ENCODE assay signal across 8 cellular contexts in genomic region chr10:59709472-59710125, GRCh38. TPM values are rescaled to one million over a fixed set of nuclear protein-coding genes. Genes with fewer than 3 reads are reported as not detected.
A peak's percentile ranks its signal among the peaks of the same experiment; 100 is the strongest.
DNase-seq lines count a peak whose midpoint lies in the region; ATAC-seq and TF ChIP-seq lines count a peak whose summit lies in the region.

SLC16A9 (minus strand) TSS chr10:59709850; CDS start chr10:59684291, 25,559 bp downstream.

- no peak within 1 kb of the TSS for H3K27ac Mint-ChIP-seq in Caco-2 (ENCODE audit: unreplicated experiment)

- TF ChIP-seq CTCF in Caco-2 (IDR thresholded peaks at IDR 0.05; ENCODE audit: insufficient read depth in 1 of 2, low read depth in 1 of 2, low read length in 1 of 2, severe bottlenecking in 1 of 2, unreplicated experiment in 1 of 2), result peak; percentile 64 to 65

- no peak within 1 kb of the TSS for H3K27ac ChIP-seq in right cardiac atrium (ENCODE audit: low read length)
- no peak within 1 kb of the TSS for H3K27ac ChIP-seq in rectal smooth muscle tissue (ENCODE audit: low read depth, low read length)

- no peaks in the 10 kb centered on the region for H3K4me1 Mint-ChIP-seq in Caco-2 (ENCODE audit: low read depth, unreplicated experiment)

- under 1% methylated on average over 66 of the region's 66 CpGs for WGBS in right cardiac atrium

- H3K9ac ChIP-seq in adipocyte (ENCODE audit: low read length), result peak within 1 kb of the TSS; percentile 67
- no peak within 1 kb of the TSS for H3K9ac ChIP-seq in rectal smooth muscle tissue (ENCODE audit: low read length)

- H3K9me3 ChIP-seq in Caco-2 (no peaks in the 10 kb centered on the region), adipocyte (ENCODE audit: control insufficient read depth, low read length) (no peaks in the 10 kb centered on the region), right cardiac atrium (ENCODE audit: control insufficient read depth, low read length) (no peaks in the 10 kb centered on the region)

- intact Hi-C loops in Caco-2 (cut with micrococcal nuclease; ENCODE audit: unreplicated experiment) (loop anchor here (2.0 to 5.0 kb wide), 2 partner anchors 82 to 99 kb away; no protein-coding TSS in a partner anchor), right cardiac atrium (cut with DNase I) (no loop called here)

- no peaks in the 10 kb centered on the region for H3K4me1 ChIP-seq in Caco-2
- peaks cover 8% of the 10 kb centered on the region for H3K4me1 ChIP-seq in adipocyte (ENCODE audit: control insufficient read depth, insufficient read depth, low read length)
- H3K4me1 ChIP-seq in right cardiac atrium (ENCODE audit: control insufficient read depth, insufficient read depth, low read length), result no peaks in the 10 kb centered on the region
- no peaks in the 10 kb centered on the region for H3K4me1 ChIP-seq in rectal smooth muscle tissue (ENCODE audit: control insufficient read depth, insufficient read depth, low read length)

- H3K4me3 Mint-ChIP-seq in Caco-2 (ENCODE audit: unreplicated experiment), result peak within 1 kb of the TSS; percentile 79

- CTCF ChIA-PET in Caco-2 (lab: Charles Lee), result interaction anchor here (0.7 to 1.2 kb wide), 5 partner anchors 81 to 501 kb away, joined by 3 to 5 read pairs (median 3); partner anchors contain the start of gene CCDC6

- DNase-seq in Caco-2, result peak; percentile 67 to 71
- DNase-seq in NCI-H748 (lab: John Stamatoyannopoulos, UW; ENCODE audit: unreplicated experiment), result peak; percentile 67
- peak; percentile 52 for DNase-seq in adipocyte (ENCODE audit: low read depth)
- peak; percentile 48 to 82 (median 80) for DNase-seq in right cardiac atrium
- no peak for DNase-seq in effector CD8-positive, alpha-beta T cell (lab: John Stamatoyannopoulos, UW)

- peaks cover 37% of the 10 kb centered on the region for H3K27me3 Mint-ChIP-seq in Caco-2 (ENCODE audit: insufficient read depth, unreplicated experiment)

- H3K36me3 ChIP-seq in Caco-2 (ENCODE audit: control insufficient read depth, insufficient read depth, low read length), result no peaks in the 10 kb centered on the region
- no peaks in the 10 kb centered on the region for H3K36me3 ChIP-seq in adipocyte (ENCODE audit: control insufficient read depth, insufficient read depth, low read length, severe bottlenecking)
- H3K36me3 ChIP-seq in rectal smooth muscle tissue (ENCODE audit: control insufficient read depth, insufficient read depth, low read length), result no peaks in the 10 kb centered on the region

- ATAC-seq in GM19043 (IDR thresholded peaks at IDR 0.05; ENCODE audit: low read depth, unreplicated experiment) (peak; percentile 74), HG03108 (IDR thresholded peaks at IDR 0.05; ENCODE audit: unreplicated experiment) (peak; percentile 79), right cardiac atrium (peak; percentile 93 to 94)

- no peaks in the 10 kb centered on the region for H3K36me3 Mint-ChIP-seq in Caco-2 (ENCODE audit: insufficient read depth, unreplicated experiment)

- no TSS peak for BruUV-seq in Caco-2 (replicated peaks; lab: Mats Ljungman, UMichigan)

- POLR2A ChIA-PET in Caco-2 (lab: Charles Lee), result no interaction called here

- H3K4me3 ChIP-seq in Caco-2 (ENCODE audit: low read depth, low read length) (peak within 1 kb of the TSS; percentile 58), adipocyte (ENCODE audit: low read length) (peak within 1 kb of the TSS; percentile 82), right cardiac atrium (ENCODE audit: low read length) (peak within 1 kb of the TSS; percentile 73), rectal smooth muscle tissue (ENCODE audit: low read length) (peak within 1 kb of the TSS; percentile 68)

- no peaks in the 10 kb centered on the region for H3K9me3 Mint-ChIP-seq in Caco-2 (ENCODE audit: unreplicated experiment)

- H3K27me3 ChIP-seq in Caco-2 (replicated peaks; ENCODE audit: control insufficient read depth, insufficient read depth, low read length) (peaks cover 5% of the 10 kb centered on the region), adipocyte (replicated peaks; ENCODE audit: control insufficient read depth, insufficient read depth, low read length) (peaks cover 29% of the 10 kb centered on the region), right cardiac atrium (ENCODE audit: control insufficient read depth, insufficient read depth) (no peaks in the 10 kb centered on the region), rectal smooth muscle tissue (ENCODE audit: control insufficient read depth, insufficient read depth, low read length) (no peaks in the 10 kb centered on the region)

RNA-seq across cellular contexts. Expression of gene SLC16A9, which starts in this region (rescaled TPM):
- 0.26 and 0.45 TPM in 2 replicates for total RNA-seq in Caco-2 (2022)
- total RNA-seq in right cardiac atrium, result 1 to 10 TPM in 3 of 4 donors, under 1 TPM in 1; 0.61 to 4.3 (median 1.2) TPM
- 0.48 TPM for polyA plus RNA-seq in right cardiac atrium

Comparison
In these comparisons a context has a peak if more than half of its experiments do, and no peak if none do; other contexts are left out.
1. Peak in DNase-seq and H3K4me3 ChIP-seq in Caco-2; RNA of the gene not detected or under 1 TPM.